In the genomic region with DNA sequence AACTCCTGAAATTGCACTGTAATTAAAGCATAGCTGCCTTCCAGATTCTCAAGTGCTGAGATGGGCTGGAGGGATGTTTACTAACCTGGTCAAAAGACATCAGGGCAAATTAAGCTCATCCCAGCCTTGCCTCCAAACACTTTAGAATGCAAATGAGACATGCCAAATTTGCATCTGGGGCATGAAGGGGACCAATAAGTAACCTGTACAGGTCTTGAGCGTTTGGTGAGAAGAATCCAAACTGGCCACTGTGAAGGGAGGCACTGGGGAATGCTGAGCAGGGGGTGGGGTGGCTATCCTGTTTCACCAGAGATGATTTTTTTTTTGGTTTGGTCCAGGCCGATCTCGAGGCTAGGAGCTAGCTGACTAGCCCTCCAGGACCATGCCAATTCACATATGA, we compare ENCODE assay signal across 9 cellular contexts. TPM values are rescaled to one million over a fixed set of nuclear protein-coding genes. Genes with fewer than 3 reads are reported as not detected.
A peak's percentile ranks its signal among the peaks of the same experiment; 100 is the strongest.
DNase-seq lines count a peak whose midpoint lies in the region; ATAC-seq and TF ChIP-seq lines count a peak whose summit lies in the region.
"Had no signal": no experiment of that assay in that cellular context is flagged by ENCODE, and none has a peak within 500 bp of the region (broad histone marks: within the 10 kb centered on the region; RNA-seq: fewer than 3 reads in every experiment).

No MANE protein-coding gene starts in this region.

- peak; percentile 90 for DNase-seq in NCI-H1092 treated with DMSO at 0.1 percent for 48 hours (lab: John Stamatoyannopoulos, UW)
- DNase-seq in left ventricle myocardium superior: no peak
- DNase-seq in MV-4-11 (lab: John Stamatoyannopoulos, UW): no peak
- DNase-seq in MCF 10A (ENCODE audit: unreplicated experiment): no peak
- DNase-seq in HFFc6: no peak
- no peak for DNase-seq in NCI-H2081 treated with DMSO at 0.1 percent for 48 hours (lab: John Stamatoyannopoulos, UW)

- H3K4me1 Mint-ChIP-seq in MCF 10A (ENCODE audit: insufficient read depth, unreplicated experiment): no peaks in the 10 kb centered on the region
- no peaks in the 10 kb centered on the region for H3K4me1 Mint-ChIP-seq in HFFc6 (ENCODE audit: low read depth)

- ATAC-seq in GM18517 (IDR thresholded peaks at IDR 0.05; ENCODE audit: unreplicated experiment): peak; percentile 43
- ATAC-seq in GM21619 (IDR thresholded peaks at IDR 0.05; ENCODE audit: unreplicated experiment): peak; percentile 33
- peak; percentile 31 for ATAC-seq in left ventricle myocardium superior

- CTCF ChIA-PET in MCF 10A (lab: Yijun Ruan, JAX): interaction anchor here (0.5 to 2.7 kb wide), 3 partner anchors 51 to 244 kb away, joined by 3 to 12 read pairs (median 4); no protein-coding TSS in a partner anchor

- H3K27ac Mint-ChIP-seq in MCF 10A (ENCODE audit: low read depth, unreplicated experiment) (no peak overlapping the region), HFFc6 (no peak overlapping the region)

- no TSS peak for BruUV-seq in MCF 10A (replicated peaks; lab: Mats Ljungman, UMichigan)

- intact Hi-C loops in left ventricle myocardium superior (cut with micrococcal nuclease): no loop called here
- intact Hi-C loops in MCF 10A (cut with micrococcal nuclease): no loop called here

- H3K36me3 Mint-ChIP-seq in MCF 10A (ENCODE audit: insufficient read depth, unreplicated experiment) (peaks cover 5% of the 10 kb centered on the region), HFFc6 (ENCODE audit: low read depth) (no peaks in the 10 kb centered on the region)

- no peak overlapping the region for H3K4me3 Mint-ChIP-seq in MCF 10A (ENCODE audit: unreplicated experiment)
- H3K4me3 Mint-ChIP-seq in HFFc6: no peak overlapping the region

- POLR2A ChIA-PET in MCF 10A (lab: Yijun Ruan, JAX): interaction anchor here (0.6 to 1.1 kb wide), 3 partner anchors 63 to 98 kb away, joined by 3 to 5 read pairs (median 3); no protein-coding TSS in a partner anchor

- no peaks in the 10 kb centered on the region for H3K9me3 Mint-ChIP-seq in MCF 10A (ENCODE audit: unreplicated experiment)
- peaks cover 10% of the 10 kb centered on the region; the same call in 1 of the 2 replicates for H3K9me3 Mint-ChIP-seq in HFFc6

- no peaks in the 10 kb centered on the region for H3K27me3 Mint-ChIP-seq in MCF 10A (ENCODE audit: insufficient read depth, unreplicated experiment)
- H3K27me3 Mint-ChIP-seq in HFFc6 (ENCODE audit: insufficient read depth): peaks cover 13% of the 10 kb centered on the region; the same call in 1 of the 2 replicates

- no peak for TF ChIP-seq CTCF in MCF 10A (IDR thresholded peaks at IDR 0.05; ENCODE audit: unreplicated experiment)
- no peak for TF ChIP-seq CTCF in HFFc6 (IDR thresholded peaks at IDR 0.05)

RNA-seq across cellular contexts. Expression of a gene that starts 38.3 kb away (rescaled TPM):
- total RNA-seq in left ventricle myocardium superior (34.0 TPM), MCF 10A (2022) (not detected in 2 replicates)
- total RNA-seq in HFFc6 (2021; fragmentation: NEBNext Ultra II Directional; extraction: Animal tissue kit (Norgen Biotek cat#: 25700)): under 1 TPM; 0.19 to 0.73 (median 0.38) TPM
- total RNA-seq: SJSA1 had no signal

Comparison
In these comparisons a context has a peak if more than half of its experiments do, and no peak if none do; other contexts are left out.
1. RNA of a gene that starts 38.3 kb away (total RNA-seq): 34.0 TPM in left ventricle myocardium superior (single experiment); 0.19 to 0.73 TPM in HFFc6 and not detected in MCF 10A; every median in the first group is over 10 times any median in the second.
2. Peak in every context shown above with its lines, with median percentiles within 50 percentile points of each other: ATAC-seq.